In genomic region chr4:151039733-151040132, GRCh38 we compare ENCODE assay signal across 1 cellular context.
TF ChIP-seq lines count a peak whose summit lies in the region.

No MANE protein-coding gene starts in this region.

TF ChIP-seq in SK-N-SH treated with all-trans-retinoic acid at 6 μM for 48 hours, 23 proteins besides CTCF, POLR2A, EP300 and RAD21 (continued from another document):
- TF ChIP-seq, protein P1, sequence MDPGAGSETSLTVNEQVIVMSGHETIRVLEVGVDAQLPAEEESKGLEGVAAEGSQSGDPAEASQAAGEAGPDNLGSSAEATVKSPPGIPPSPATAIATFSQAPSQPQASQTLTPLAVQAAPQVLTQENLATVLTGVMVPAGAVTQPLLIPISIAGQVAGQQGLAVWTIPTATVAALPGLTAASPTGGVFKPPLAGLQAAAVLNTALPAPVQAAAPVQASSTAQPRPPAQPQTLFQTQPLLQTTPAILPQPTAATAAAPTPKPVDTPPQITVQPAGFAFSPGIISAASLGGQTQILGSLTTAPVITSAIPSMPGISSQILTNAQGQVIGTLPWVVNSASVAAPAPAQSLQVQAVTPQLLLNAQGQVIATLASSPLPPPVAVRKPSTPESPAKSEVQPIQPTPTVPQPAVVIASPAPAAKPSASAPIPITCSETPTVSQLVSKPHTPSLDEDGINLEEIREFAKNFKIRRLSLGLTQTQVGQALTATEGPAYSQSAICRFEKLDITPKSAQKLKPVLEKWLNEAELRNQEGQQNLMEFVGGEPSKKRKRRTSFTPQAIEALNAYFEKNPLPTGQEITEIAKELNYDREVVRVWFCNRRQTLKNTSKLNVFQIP (CRISPR knock-in tag; IDR thresholded peaks at IDR 0.05; ENCODE audit: borderline replicate concordance, low read depth): no peak
- no peak for TF ChIP-seq PPARA (CRISPR knock-in tag; IDR thresholded peaks at IDR 0.05; ENCODE audit: borderline replicate concordance)
